In the genomic region with DNA sequence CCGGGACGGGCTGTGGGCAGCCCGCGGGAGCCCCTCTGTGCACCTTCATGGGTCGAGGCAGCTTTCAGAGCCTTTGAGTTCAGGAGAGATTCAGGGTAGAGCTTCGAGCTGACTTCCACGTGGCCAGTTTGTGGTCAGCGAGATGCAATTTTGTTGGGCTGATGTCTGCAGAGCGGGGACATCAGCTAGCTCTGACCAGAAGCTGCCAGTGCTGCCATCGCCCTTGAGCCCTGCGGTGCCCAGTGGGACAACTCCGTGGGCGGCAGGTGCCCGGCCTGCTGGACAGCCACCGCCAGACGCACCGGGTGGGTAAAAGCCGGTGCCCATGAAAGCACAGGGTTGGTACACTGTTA, we compare ENCODE assay signal across 8 cellular contexts.
DNase-seq lines count a peak whose midpoint lies in the region; ATAC-seq lines count a peak whose summit lies in the region.

No MANE protein-coding gene starts in this region.

- peak; percentile 10 for ATAC-seq in HG03045 (IDR thresholded peaks at IDR 0.05; ENCODE audit: unreplicated experiment)
- ATAC-seq in activated naive CD8-positive, alpha-beta T cell treated with anti-CD3 and anti-CD28 coated beads, Interleukin-2, amount 50 U/mL, for 24 hours, result peak; percentile 2
- peak; percentile 29 for ATAC-seq in stimulated activated memory B cell treated with anti-CD40 and anti-IgM and Interleukin-4, amounts not matched to agents 10 μg/mL and 1 μg/mL and 100 μg/mL, for 72 hours
- ATAC-seq in HG02678 (IDR thresholded peaks at IDR 0.05; ENCODE audit: unreplicated experiment), result no peak

- H3K9me3 Mint-ChIP-seq in activated naive CD8-positive, alpha-beta T cell treated with anti-CD3 and anti-CD28 coated beads, Interleukin-2, amount 50 U/mL, for 24 hours, result no peaks in the 10 kb centered on the region
- H3K9me3 Mint-ChIP-seq in stimulated activated memory B cell treated with anti-CD40 and anti-IgM and Interleukin-4, amounts not matched to agents 10 μg/mL and 1 μg/mL and 100 μg/mL, for 72 hours, result no peaks in the 10 kb centered on the region

- H3K27me3 Mint-ChIP-seq in activated naive CD8-positive, alpha-beta T cell treated with anti-CD3 and anti-CD28 coated beads, Interleukin-2, amount 50 U/mL, for 24 hours, result no peaks in the 10 kb centered on the region
- no peaks in the 10 kb centered on the region for H3K27me3 Mint-ChIP-seq in stimulated activated memory B cell treated with anti-CD40 and anti-IgM and Interleukin-4, amounts not matched to agents 10 μg/mL and 1 μg/mL and 100 μg/mL, for 72 hours

- H3K4me3 ChIP-seq in iPS-18c (ENCODE audit: insufficient read depth, low read depth, low read length), result peak overlapping the region; percentile 86

- DNase-seq in DMS53 (lab: John Stamatoyannopoulos, UW), result peak; percentile 72
- no peak for DNase-seq in DMS53 treated with DMSO at 0.1 percent for 48 hours (lab: John Stamatoyannopoulos, UW; ENCODE audit: unreplicated experiment)
- no peak for DNase-seq in activated naive CD8-positive, alpha-beta T cell treated with anti-CD3 and anti-CD28 coated beads, Interleukin-2, amount 50 U/mL, for 24 hours
- DNase-seq in DMS153 treated with DMSO at 0.1 percent for 48 hours (lab: John Stamatoyannopoulos, UW; ENCODE audit: unreplicated experiment), result no peak

- H3K4me3 Mint-ChIP-seq in activated naive CD8-positive, alpha-beta T cell treated with anti-CD3 and anti-CD28 coated beads, Interleukin-2, amount 50 U/mL, for 24 hours, result peak overlapping the region; percentile 88
- H3K4me3 Mint-ChIP-seq in stimulated activated memory B cell treated with anti-CD40 and anti-IgM and Interleukin-4, amounts not matched to agents 10 μg/mL and 1 μg/mL and 100 μg/mL, for 72 hours, result peak overlapping the region; percentile 92

- peaks cover 6% of the 10 kb centered on the region for H3K36me3 Mint-ChIP-seq in activated naive CD8-positive, alpha-beta T cell treated with anti-CD3 and anti-CD28 coated beads, Interleukin-2, amount 50 U/mL, for 24 hours (ENCODE audit: low read depth)
- no peaks in the 10 kb centered on the region for H3K36me3 Mint-ChIP-seq in stimulated activated memory B cell treated with anti-CD40 and anti-IgM and Interleukin-4, amounts not matched to agents 10 μg/mL and 1 μg/mL and 100 μg/mL, for 72 hours

- H3K9me3 ChIP-seq in iPS-18c (ENCODE audit: control insufficient read depth, insufficient read depth, low read length), result no peaks in the 10 kb centered on the region

- peaks cover 21% of the 10 kb centered on the region for H3K4me1 Mint-ChIP-seq in activated naive CD8-positive, alpha-beta T cell treated with anti-CD3 and anti-CD28 coated beads, Interleukin-2, amount 50 U/mL, for 24 hours
- peaks cover 25% of the 10 kb centered on the region for H3K4me1 Mint-ChIP-seq in stimulated activated memory B cell treated with anti-CD40 and anti-IgM and Interleukin-4, amounts not matched to agents 10 μg/mL and 1 μg/mL and 100 μg/mL, for 72 hours

- peak overlapping the region; percentile 85 for H3K27ac Mint-ChIP-seq in activated naive CD8-positive, alpha-beta T cell treated with anti-CD3 and anti-CD28 coated beads, Interleukin-2, amount 50 U/mL, for 24 hours
- H3K27ac Mint-ChIP-seq in stimulated activated memory B cell treated with anti-CD40 and anti-IgM and Interleukin-4, amounts not matched to agents 10 μg/mL and 1 μg/mL and 100 μg/mL, for 72 hours, result peak overlapping the region; percentile 86
